Comparison of ENCODE assay signal across 8 cellular contexts in the genomic region with DNA sequence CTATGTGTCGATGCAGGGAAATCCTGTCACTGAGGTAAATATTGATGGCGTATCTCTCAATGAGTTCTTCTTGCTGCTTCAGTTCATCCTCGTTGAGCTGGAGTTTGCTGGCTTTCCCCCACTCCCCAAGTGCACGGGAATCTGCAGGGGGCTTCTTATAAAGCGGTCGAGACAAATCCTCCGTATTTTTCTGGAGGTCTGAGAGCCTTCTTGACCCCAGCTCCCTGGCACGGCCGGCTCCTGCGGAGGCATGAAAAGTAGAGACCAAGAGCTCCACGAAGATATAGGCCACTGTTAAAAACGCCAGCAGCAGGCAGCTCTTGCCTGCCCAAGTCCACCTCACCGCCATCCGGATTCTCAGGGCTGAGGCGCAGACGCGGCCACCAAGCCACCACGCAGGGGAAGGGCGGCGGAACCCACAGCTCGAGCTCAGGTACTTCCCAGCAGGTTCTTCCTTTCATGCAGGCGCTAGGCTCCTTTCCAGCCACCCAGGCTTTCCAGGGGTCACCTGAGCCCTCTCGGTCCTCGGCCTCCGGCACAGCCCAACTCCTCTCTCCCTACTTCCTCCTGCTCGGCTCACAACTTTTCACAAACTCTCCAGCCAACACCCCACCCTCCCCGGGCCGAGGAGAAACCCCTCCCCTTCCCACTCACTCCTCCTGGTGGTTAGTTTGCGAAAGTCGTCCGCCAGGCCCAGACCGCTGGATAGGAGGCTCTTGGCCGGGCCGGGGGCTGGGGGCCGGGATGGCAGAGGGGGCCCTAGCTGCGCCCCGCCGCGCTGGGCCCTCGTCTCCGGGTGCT. TPM values are rescaled to one million over a fixed set of nuclear protein-coding genes. Genes with fewer than 3 reads are reported as not detected.
DNase-seq lines count a peak whose midpoint lies in the region; ATAC-seq and TF ChIP-seq lines count a peak whose summit lies in the region.

A gene (minus strand): TSS at position 596 of the 801 bp plus-strand sequence. CDS start 247 bp downstream, at position 349.

- peaks cover 8% of the 10 kb centered on the region for H3K36me3 Mint-ChIP-seq in neural crest cell (ENCODE audit: low read depth)

- H3K9ac ChIP-seq in HUES6 (ENCODE audit: low read length) (peak within 1 kb of the TSS; percentile 77), stomach smooth muscle (ENCODE audit: low read length in 2 of 2) (peak within 1 kb of the TSS; percentile 82 to 88)

- H3K4me1 ChIP-seq in HUES6 (ENCODE audit: control insufficient read depth, insufficient read depth, low read length) (0 out of 2 replicates have a peak, but pooled peaks cover 5% of the 10 kb centered on the region), stomach smooth muscle (ENCODE audit: control insufficient read depth, insufficient read depth, low read length) (peaks cover 10% of the 10 kb centered on the region)

- no peaks in the 10 kb centered on the region for H3K9me3 Mint-ChIP-seq in neural crest cell

- H3K27me3 ChIP-seq in HUES6 (ENCODE audit: control insufficient read depth, insufficient read depth, low read length), result no peaks in the 10 kb centered on the region
- no peaks in the 10 kb centered on the region for H3K27me3 ChIP-seq in stomach smooth muscle (ENCODE audit: control insufficient read depth in 1 of 2, insufficient read depth in 2 of 2, low read length in 2 of 2)

- peak within 1 kb of the TSS; percentile 84 for H3K4me3 ChIP-seq in HUES6 (ENCODE audit: low read depth, low read length)
- H3K4me3 ChIP-seq in fibroblast of villous mesenchyme (ENCODE audit: low read depth, low read length), result peak within 1 kb of the TSS; percentile 87
- peak within 1 kb of the TSS; percentile 70 to 98 for H3K4me3 ChIP-seq in stomach smooth muscle (ENCODE audit: low read length in 2 of 2)

- H3K27me3 Mint-ChIP-seq in neural crest cell (ENCODE audit: low read depth), result no peaks in the 10 kb centered on the region

- ATAC-seq in GM21390 (IDR thresholded peaks at IDR 0.05; ENCODE audit: unreplicated experiment), result peak; percentile 77

- DNase-seq in DMS79 (lab: John Stamatoyannopoulos, UW) (peak; percentile 12), fibroblast of villous mesenchyme (ENCODE audit: low read depth) (peak; percentile 87), neural crest cell (ENCODE audit: low read depth, low spot score) (peak; percentile 81)
- DNase-seq in activated effector memory CD4-positive, alpha-beta T cell treated with anti-CD3 and anti-CD28 coated beads, Interleukin-2, amount 50 U/mL, for 16 hours, result peak; percentile 89

- H3K4me3 Mint-ChIP-seq in neural crest cell, result peak within 1 kb of the TSS; percentile 97

- peak within 1 kb of the TSS; percentile 42; the same call in 1 of the 2 replicates for H3K27ac ChIP-seq in HUES6 (ENCODE audit: low read depth, low read length)
- peak within 1 kb of the TSS; percentile 83 for H3K27ac ChIP-seq in stomach smooth muscle (ENCODE audit: low read length)

- H3K9me3 ChIP-seq in HUES6 (ENCODE audit: control insufficient read depth, insufficient read depth, low read depth, low read length), result no peaks in the 10 kb centered on the region
- no peaks in the 10 kb centered on the region for H3K9me3 ChIP-seq in stomach smooth muscle (ENCODE audit: control insufficient read depth in 2 of 2, low read length in 2 of 2)

- TF ChIP-seq CTCF in fibroblast of villous mesenchyme (IDR thresholded peaks at IDR 0.05; ENCODE audit: insufficient read depth, low read depth, low read length) (peak; percentile 73), neural crest cell (conservative IDR thresholded peaks at IDR 0.05) (peak; percentile 79)

- peaks cover 37% of the 10 kb centered on the region for H3K4me1 Mint-ChIP-seq in neural crest cell

- peak; percentile 33 for TF ChIP-seq POLR2A in Raji (IDR thresholded peaks at IDR 0.05; ENCODE audit: insufficient read depth, low read depth, low read length)

- H3K27ac Mint-ChIP-seq in neural crest cell (ENCODE audit: unreplicated experiment), result peak within 1 kb of the TSS; percentile 73

- 0 out of 2 replicates have a peak, but pooled peaks cover 7% of the 10 kb centered on the region for H3K36me3 ChIP-seq in HUES6 (ENCODE audit: control insufficient read depth, insufficient read depth, low read length)
- H3K36me3 ChIP-seq in stomach smooth muscle (ENCODE audit: control insufficient read depth in 2 of 2, insufficient read depth in 2 of 2, low read length in 2 of 2), result no peaks in the 10 kb centered on the region

RNA-seq across cellular contexts. Expression of the gene that starts here (rescaled TPM):
- 11.9 and 15.5 TPM in 2 replicates for total RNA-seq in fibroblast of villous mesenchyme
- 4.4 and 4.7 TPM in 2 replicates for total RNA-seq in neural crest cell

Comparison
In these comparisons a context has a peak if more than half of its experiments do, and no peak if none do; other contexts are left out.
1. Peak in every context shown above with its lines: DNase-seq, ATAC-seq, H3K4me3 ChIP-seq and H3K27ac ChIP-seq.
2. DNase-seq: peak in every context shown above with its lines; median percentile 89 in activated effector memory CD4-positive, alpha-beta T cell treated with anti-CD3 and anti-CD28 coated beads, Interleukin-2, amount 50 U/mL, for 16 hours; 87 in fibroblast of villous mesenchyme; 81 in neural crest cell; 12 in DMS79.